Comparison of ENCODE assay signal across 8 cellular contexts in genomic region chr14:33483110-33483509, GRCh38.
"Had no signal": no experiment of that assay in that cellular context is flagged by ENCODE, and none has a peak within 500 bp of the region (broad histone marks: within the 10 kb centered on the region; RNA-seq: fewer than 3 reads in every experiment).

No MANE protein-coding gene starts in this region.

- H2AFZ ChIP-seq: GM23338 had no signal

- H3K27ac ChIP-seq: HL-60 had no signal

- H3K4me2 ChIP-seq: GM23338 had no signal

- DNase-seq: H9, HCEC 1CT, IMR-90, KBM-7 had no signal

- H3K4me3 ChIP-seq: GM23338 had no signal

- FAIRE-seq: H1, H54 had no signal

- ATAC-seq: GM23338 had no signal
